ENCODE assay signal across 9 cellular contexts in the genomic region with DNA sequence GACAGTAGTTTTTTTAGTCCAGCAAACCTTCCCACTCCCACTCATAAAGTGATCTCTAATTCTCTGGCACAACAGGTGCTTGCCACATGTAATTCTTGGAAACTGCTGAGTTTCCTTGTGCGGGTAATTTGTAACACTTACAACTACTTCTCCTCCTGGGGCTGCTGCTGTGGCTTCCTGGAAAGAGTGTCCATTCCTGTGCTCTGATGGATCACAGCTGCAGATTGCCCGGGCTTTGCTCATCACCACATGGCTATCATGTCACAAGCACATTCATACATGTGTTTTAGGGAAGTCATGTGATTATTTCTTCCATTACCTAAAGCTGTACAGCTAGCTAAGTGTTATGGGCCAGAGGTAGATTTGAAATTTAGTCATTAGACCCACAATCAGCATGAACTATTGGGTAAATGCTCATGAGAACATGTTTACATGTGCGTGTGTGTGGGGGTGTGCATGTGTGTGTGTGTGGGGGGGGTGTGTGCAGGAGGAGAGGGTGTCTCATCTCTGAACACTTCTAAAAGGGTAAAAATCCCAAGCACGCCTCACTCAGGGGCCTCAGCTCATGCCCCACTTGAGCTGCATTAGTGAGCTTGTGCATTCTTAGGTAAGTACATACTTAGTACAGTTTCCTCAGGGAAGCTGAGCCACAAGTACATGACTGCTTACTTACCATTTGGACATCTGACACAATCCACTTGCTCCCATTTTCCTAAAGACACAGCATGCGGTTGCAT.
DNase-seq lines count a peak whose midpoint lies in the region; ATAC-seq and TF ChIP-seq lines count a peak whose summit lies in the region.
"Had no signal": no experiment of that assay in that cellular context is flagged by ENCODE, and none has a peak within 500 bp of the region (broad histone marks: within the 10 kb centered on the region; RNA-seq: fewer than 3 reads in every experiment).

No MANE protein-coding gene starts in this region.

- no peak overlapping the region for H2BK120ac ChIP-seq in trophoblast cell (ENCODE audit: insufficient read depth, low read length, poor library complexity)

- H3K4me3 ChIP-seq in duodenal mucosa (ENCODE audit: low read depth in 1 of 2, low read length in 2 of 2): peak overlapping the region in 1 of 2 donors; percentile 50
- H3K4me3 ChIP-seq in trophoblast cell (ENCODE audit: low read depth, low read length): no peak overlapping the region
- H3K4me3 ChIP-seq in ascending aorta: no peak overlapping the region
- H3K4me3 ChIP-seq in CD8-positive, alpha-beta T cell (ENCODE audit: low read depth, low read length): no peak overlapping the region

- H2BK5ac ChIP-seq in trophoblast cell (ENCODE audit: low read depth, low read length, poor library complexity): no peak overlapping the region

- no peaks in the 10 kb centered on the region for H3K4me1 Mint-ChIP-seq in CD8-positive, alpha-beta T cell (ENCODE audit: low read depth)

- H3K4me1 ChIP-seq in duodenal mucosa (ENCODE audit: control insufficient read depth in 1 of 2, insufficient read depth in 2 of 2, low read length in 2 of 2) (peaks cover 25 to 56% of the 10 kb centered on the region in 2 donors), trophoblast cell (ENCODE audit: control insufficient read depth in 1 of 2, insufficient read depth in 2 of 2, low read length in 2 of 2) (peaks cover 0 to 4% of the 10 kb centered on the region in 2 experiments), ascending aorta (no peaks in the 10 kb centered on the region)
- H3K4me1 ChIP-seq in CD8-positive, alpha-beta T cell (ENCODE audit: insufficient read depth, low read length): no peaks in the 10 kb centered on the region

- H3K4ac ChIP-seq in trophoblast cell (ENCODE audit: low read depth, low read length): no peak overlapping the region

- WGBS in trophoblast cell (ENCODE audit: extremely low coverage, insufficient coverage, insufficient read length): no CpG with 5 or more reads among the region's 5 CpGs

- CTCF ChIA-PET in CD8-positive, alpha-beta T cell (lab: Charles Lee): no interaction called here

- H3K4me2 ChIP-seq in trophoblast cell (ENCODE audit: low read length): no peak overlapping the region

- H3K18ac ChIP-seq in trophoblast cell (ENCODE audit: low read length): no peak overlapping the region

- no peaks in the 10 kb centered on the region for H3K79me2 ChIP-seq in trophoblast cell (ENCODE audit: control insufficient read depth, insufficient read depth, low read length, poor library complexity)

- H3K36me3 ChIP-seq in duodenal mucosa (ENCODE audit: control insufficient read depth in 1 of 2, insufficient read depth in 2 of 2, low read length in 2 of 2) (no peaks in the 10 kb centered on the region), trophoblast cell (ENCODE audit: control insufficient read depth in 1 of 2, insufficient read depth in 2 of 2, low read length in 2 of 2) (no peaks in the 10 kb centered on the region), ascending aorta (no peaks in the 10 kb centered on the region)
- no peaks in the 10 kb centered on the region for H3K36me3 ChIP-seq in CD8-positive, alpha-beta T cell (ENCODE audit: insufficient read depth, low read length)

- DNase-seq in GM13976 (ENCODE audit: low spot score): peak; percentile 23
- DNase-seq in trophoblast cell: peak; percentile 72 to 82
- DNase-seq in KG1 (lab: John Stamatoyannopoulos, UW): no peak
- DNase-seq in ascending aorta (ENCODE audit: low spot score in 2 of 2): no peak
- no peak for DNase-seq in activated CD4-positive, CD25-positive, alpha-beta regulatory T cell (lab: John Stamatoyannopoulos, UW)
- DNase-seq in CD8-positive, alpha-beta T cell: no peak
- DNase-seq: H7 had no signal

- H3K14ac ChIP-seq in trophoblast cell (ENCODE audit: low read length): no peak overlapping the region

- no peak overlapping the region for H3K4me3 Mint-ChIP-seq in CD8-positive, alpha-beta T cell

- H4K8ac ChIP-seq in trophoblast cell (ENCODE audit: low read depth, low read length): no peak overlapping the region

- H3K9ac ChIP-seq in duodenal mucosa (ENCODE audit: low read depth in 1 of 2, low read length in 2 of 2): peak overlapping the region; percentile 20 to 30
- H3K9ac ChIP-seq in trophoblast cell (ENCODE audit: low read length): no peak overlapping the region

- H2BK12ac ChIP-seq in trophoblast cell (ENCODE audit: low read length): no peak overlapping the region

- intact Hi-C loops in ascending aorta (cut with DNase I): no loop called here
- intact Hi-C loops in CD8-positive, alpha-beta T cell (cut with DNase I, micrococcal nuclease): no loop called here

- H3K27ac ChIP-seq in duodenal mucosa (ENCODE audit: low read depth, low read length) (peak overlapping the region; percentile 61), trophoblast cell (ENCODE audit: low read depth, low read length) (no peak overlapping the region), ascending aorta (no peak overlapping the region)
- H3K27ac ChIP-seq in CD8-positive, alpha-beta T cell (ENCODE audit: low read depth, low read length): no peak overlapping the region

- POLR2A ChIA-PET in CD8-positive, alpha-beta T cell (lab: Charles Lee): no interaction called here

- no peak overlapping the region for H4K12ac ChIP-seq in trophoblast cell (ENCODE audit: low read depth, low read length)

- H3K9me3 ChIP-seq in duodenal mucosa (ENCODE audit: control insufficient read depth in 1 of 2, low read length in 2 of 2) (no peaks in the 10 kb centered on the region), trophoblast cell (ENCODE audit: insufficient read depth, low read depth, low read length) (no peaks in the 10 kb centered on the region), ascending aorta (no peaks in the 10 kb centered on the region)
- no peaks in the 10 kb centered on the region for H3K9me3 ChIP-seq in CD8-positive, alpha-beta T cell (ENCODE audit: low read length)

- H3K27ac Mint-ChIP-seq in CD8-positive, alpha-beta T cell: no peak overlapping the region

- no peaks in the 10 kb centered on the region for H3K36me3 Mint-ChIP-seq in CD8-positive, alpha-beta T cell

- peak; percentile 23 for ATAC-seq in HG03378 (IDR thresholded peaks at IDR 0.05; ENCODE audit: unreplicated experiment)
- ATAC-seq in CD8-positive, alpha-beta T cell: no peak

- H3K23ac ChIP-seq in trophoblast cell (ENCODE audit: low read length): no peak overlapping the region

- H4K91ac ChIP-seq in trophoblast cell (ENCODE audit: low read depth, low read length): no peak overlapping the region

- no peak overlapping the region for H2AK5ac ChIP-seq in trophoblast cell (ENCODE audit: low read length)

- TF ChIP-seq CTCF in GM13976 (IDR thresholded peaks at IDR 0.05; ENCODE audit: borderline replicate concordance, control extremely low read depth, extremely low read depth, insufficient read depth, missing control alignments) (no peak), ascending aorta (IDR thresholded peaks at IDR 0.05) (no peak)
- TF ChIP-seq CTCF in CD8-positive, alpha-beta T cell (IDR thresholded peaks at IDR 0.05): no peak

- H3K27me3 Mint-ChIP-seq in CD8-positive, alpha-beta T cell (ENCODE audit: low read depth): peaks cover 11% of the 10 kb centered on the region

- in situ Hi-C loops in GM13976 (cut with MboI; ENCODE audit: low sequenced_read_pairs, unreplicated experiment): no loop called here

- H3K27me3 ChIP-seq in duodenal mucosa (ENCODE audit: control insufficient read depth in 1 of 2, insufficient read depth in 2 of 2, low read length in 2 of 2) (no peaks in the 10 kb centered on the region), trophoblast cell (ENCODE audit: insufficient read depth, low read length) (no peaks in the 10 kb centered on the region), ascending aorta (no peaks in the 10 kb centered on the region)
- no peaks in the 10 kb centered on the region for H3K27me3 ChIP-seq in CD8-positive, alpha-beta T cell (ENCODE audit: insufficient read depth, low read length)

- H2AFZ ChIP-seq in trophoblast cell (ENCODE audit: insufficient read depth, low read length, poor library complexity): no peak overlapping the region

- H3K9me3 Mint-ChIP-seq in CD8-positive, alpha-beta T cell: no peaks in the 10 kb centered on the region

- no peaks in the 10 kb centered on the region for H3K79me1 ChIP-seq in trophoblast cell (ENCODE audit: low read length)

Comparison
In these comparisons a context has a peak if more than half of its experiments do, and no peak if none do; other contexts are left out.
1. DNase-seq: peak in GM13976 (single experiment) and trophoblast cell (2 of 2); none in KG1 (single experiment), ascending aorta (0 of 2), activated CD4-positive, CD25-positive, alpha-beta regulatory T cell (0 of 4) and CD8-positive, alpha-beta T cell (0 of 7).